1 cellular context compared by ENCODE assay signal in the genomic region with DNA sequence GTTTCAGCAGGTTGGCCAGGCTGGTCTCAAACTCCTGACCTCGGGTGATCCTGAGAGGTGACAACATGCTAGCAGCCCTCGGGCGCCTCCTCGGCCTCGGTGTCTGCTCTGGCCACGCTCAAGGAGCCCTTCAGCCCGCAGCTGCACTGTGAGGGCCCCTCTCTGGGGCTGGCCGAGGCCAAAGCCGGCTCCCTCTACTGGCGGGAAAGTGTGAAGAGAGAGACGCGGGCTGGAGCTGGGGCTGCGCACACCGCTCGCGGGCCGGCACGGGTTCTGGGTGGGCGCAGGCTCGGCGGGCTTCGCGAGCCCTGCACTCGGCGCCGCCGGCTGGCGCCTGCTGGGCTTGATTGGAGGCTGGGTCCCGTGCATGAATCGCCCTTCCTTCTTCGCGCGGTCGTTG.
TF ChIP-seq lines count a peak whose summit lies in the region.

No MANE protein-coding gene starts in this region.

TF ChIP-seq in HCT116, 20 proteins besides CTCF, POLR2A, EP300 and RAD21:
- TF ChIP-seq SP1 (IDR thresholded peaks at IDR 0.05; ENCODE audit: low read depth) (no peak), EZH2phosphoT487 (IDR thresholded peaks at IDR 0.05; ENCODE audit: borderline replicate concordance) (no peak), POLR2AphosphoS5 (IDR thresholded peaks at IDR 0.05; ENCODE audit: low read depth, low read length) (no peak), ZNF274 (IDR thresholded peaks at IDR 0.05; ENCODE audit: low read depth, low read length) (no peak), CEBPB (IDR thresholded peaks at IDR 0.05; ENCODE audit: low read depth) (no peak), ATF3 (IDR thresholded peaks at IDR 0.05) (no peak), FOSL1 (IDR thresholded peaks at IDR 0.05; ENCODE audit: low read depth) (no peak), JUND (IDR thresholded peaks at IDR 0.05) (no peak), EZH2 (IDR thresholded peaks at IDR 0.05) (no peak)
